8 cellular contexts compared by ENCODE assay signal in the genomic region with DNA sequence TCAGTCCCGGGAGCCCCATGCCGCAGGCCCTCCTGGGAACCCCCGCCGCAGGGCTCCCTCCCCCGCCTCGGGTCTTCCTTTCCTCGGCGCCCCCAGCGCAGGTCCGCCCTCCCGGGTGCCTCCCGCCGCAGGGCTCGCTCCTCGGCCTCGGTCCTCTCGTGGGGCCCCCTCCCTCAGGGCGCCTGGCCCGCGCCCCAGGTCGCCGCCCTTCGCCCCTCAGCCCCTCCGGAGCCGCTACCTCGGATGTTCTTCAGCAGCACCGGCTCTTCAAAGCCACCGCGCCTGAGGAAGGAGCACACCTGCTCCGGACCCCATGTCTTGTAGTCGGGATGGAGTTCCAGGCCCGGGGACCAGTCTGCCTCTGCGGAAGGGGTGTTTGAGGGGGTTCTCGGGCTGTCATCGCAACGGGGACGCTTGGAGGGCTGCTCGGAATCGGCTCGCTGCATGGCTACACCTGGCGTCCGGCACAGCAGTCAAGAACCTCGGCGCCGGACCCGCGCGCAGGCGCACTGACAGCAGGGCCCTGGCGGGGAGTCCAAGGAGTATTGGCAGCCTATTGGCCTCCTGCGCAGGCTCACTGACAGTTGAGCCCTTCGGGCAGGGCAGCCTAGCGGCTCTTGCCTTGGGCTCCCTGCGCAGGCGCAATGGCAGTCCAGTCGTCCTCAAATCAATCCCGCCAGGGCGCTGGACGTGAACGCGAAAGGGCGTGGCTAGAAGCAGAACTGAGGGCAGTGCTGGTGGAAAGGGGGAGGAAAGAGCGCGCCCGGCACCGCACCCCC. TPM values are rescaled to one million over a fixed set of nuclear protein-coding genes. Genes with fewer than 3 reads are reported as not detected.
DNase-seq lines count a peak whose midpoint lies in the region; TF ChIP-seq lines count a peak whose summit lies in the region.

TSS of gene SAMHD1 (minus strand) at position 511 of the 779 bp plus-strand sequence. CDS start at position 446, 65 bp downstream.

- H3K79me2 ChIP-seq in neural cell (replicated peaks; ENCODE audit: insufficient read depth, low read length), result no peaks in the 10 kb centered on the region

- no peaks in the 10 kb centered on the region for H4K20me1 ChIP-seq in neural cell (ENCODE audit: insufficient read depth)

- 0 to 1% (median 0%) methylated on average over 46 to 66 of the region's 66 CpGs for WGBS in stomach, 5 donors

- peak in 2 of 4 donors; percentile 66 to 81 for TF ChIP-seq POLR2A in stomach (IDR thresholded peaks at IDR 0.05)

- H3K27ac ChIP-seq in neural cell (ENCODE audit: low read length) (peak within 1 kb of the TSS; percentile 51), stomach (peak within 1 kb of the TSS; percentile 87 to 98 (median 91))

- TF ChIP-seq RAD21 in neural cell (conservative IDR thresholded peaks at IDR 0.05), result peak; percentile 18

- DNase-seq in ELF-1 (ENCODE audit: low read depth, low spot score), result peak; percentile 94
- DNase-seq in H4 (ENCODE audit: low spot score), result peak; percentile 97
- peak; percentile 100 for DNase-seq in M059J (ENCODE audit: low read depth)
- DNase-seq in SHP77 (lab: John Stamatoyannopoulos, UW), result peak; percentile 97 to 98
- peak; percentile 97 for DNase-seq in activated effector memory CD4-positive, alpha-beta T cell treated with anti-CD3 and anti-CD28 coated beads, Interleukin-2, amount 50 U/mL, for 16 hours
- DNase-seq in fibroblast of the conjunctiva (ENCODE audit: low read depth), result peak; percentile 99
- peak; percentile 97 for DNase-seq in stomach

- H3K4me3 ChIP-seq in neural cell (ENCODE audit: low read length), result peak within 1 kb of the TSS; percentile 99
- H3K4me3 ChIP-seq in stomach, result peak within 1 kb of the TSS; percentile 80 to 97 (median 94)

- no peaks in the 10 kb centered on the region for H3F3A ChIP-seq in neural cell (ENCODE audit: insufficient read depth, low read length, poor library complexity, severe bottlenecking)

- H3K4me1 ChIP-seq in stomach, result peaks cover 26 to 75% (median 58%) of the 10 kb centered on the region in 4 donors

- H3K9ac ChIP-seq in neural cell (ENCODE audit: low read length), result peak within 1 kb of the TSS; percentile 77

- TF ChIP-seq CTCF in neural cell (IDR thresholded peaks at IDR 0.05; ENCODE audit: poor library complexity, severe bottlenecking) (peak; percentile 32), stomach (IDR thresholded peaks at IDR 0.05) (peak in 1 of 7 experiments; percentile 37)

- H3K36me3 ChIP-seq in neural cell (ENCODE audit: insufficient read depth, low read length), result no peaks in the 10 kb centered on the region
- H3K36me3 ChIP-seq in stomach, result peaks cover 0 to 8% (median 3%) of the 10 kb centered on the region in 4 donors

- H3K27me3 ChIP-seq in neural cell (ENCODE audit: insufficient read depth, low read depth, low read length), result no peaks in the 10 kb centered on the region
- H3K27me3 ChIP-seq in stomach, result no peaks in the 10 kb centered on the region

- peak within 1 kb of the TSS; percentile 88 for H2AFZ ChIP-seq in neural cell (ENCODE audit: low read depth, low read length)

- intact Hi-C loops in stomach (cut with DNase I; ENCODE audit: low total_unique reads), result no loop called here

- H3K9me3 ChIP-seq in neural cell (ENCODE audit: low read length), result no peaks in the 10 kb centered on the region
- no peaks in the 10 kb centered on the region for H3K9me3 ChIP-seq in stomach

- no peak for TF ChIP-seq EP300 in neural cell (conservative IDR thresholded peaks at IDR 0.05; ENCODE audit: poor library complexity, severe bottlenecking)
- no peak for TF ChIP-seq EP300 in stomach (IDR thresholded peaks at IDR 0.05)

- no peaks in the 10 kb centered on the region for H3K9me2 ChIP-seq in neural cell (ENCODE audit: insufficient read depth, low read length)

- peak within 1 kb of the TSS; percentile 76 for H3K4me2 ChIP-seq in neural cell (ENCODE audit: low read length)

TF ChIP-seq in neural cell, 6 proteins besides CTCF, POLR2A, EP300 and RAD21:
- TF ChIP-seq TAF1 (IDR thresholded peaks at IDR 0.05; ENCODE audit: low read depth) (no peak), REST (IDR thresholded peaks at IDR 0.05; ENCODE audit: borderline replicate concordance) (peak; percentile 47), EZH2 (IDR thresholded peaks at IDR 0.05; ENCODE audit: borderline replicate concordance, insufficient read depth, low read length, poor library complexity, severe bottlenecking) (no peak), POLR2AphosphoS5 (IDR thresholded peaks at IDR 0.05) (peak; percentile 65), SMC3 (conservative IDR thresholded peaks at IDR 0.05; ENCODE audit: poor library complexity) (no peak), MXI1 (conservative IDR thresholded peaks at IDR 0.05; ENCODE audit: poor library complexity, severe bottlenecking) (peak; percentile 90)

RNA-seq across cellular contexts. Expression of gene SAMHD1, which starts in this region (rescaled TPM):
- 23.9 and 24.4 TPM in 2 replicates for total RNA-seq in H4 (2014; rRNA removed; shearing (Covaris generic))
- total RNA-seq in M059J (2014; rRNA removed; shearing (Covaris generic)), result 355 and 442 TPM in 2 replicates
- polyA plus RNA-seq in neural cell, result 19.7 and 22.2 TPM in 2 replicates
- 34.6 and 42.4 TPM in 2 replicates for polyA minus RNA-seq in neural cell
- 100 to 1,000 TPM in 3 of 5 donors, 10 to 100 TPM in 2; 84.9 to 151 (median 111) TPM for total RNA-seq in stomach
- polyA plus RNA-seq in stomach, result 10 to 100 TPM; 38.7 to 64.4 (median 57.6) TPM

Comparison
In these comparisons a context has a peak if more than half of its experiments do, and no peak if none do; other contexts are left out.
1. Peak in every context shown above with its lines: DNase-seq, H3K4me3 ChIP-seq and H3K27ac ChIP-seq.